ENCODE assay signal across 6 cellular contexts in genomic region chr5:139164897-139165296, GRCh38. TPM values are rescaled to one million over a fixed set of nuclear protein-coding genes. Genes with fewer than 3 reads are reported as not detected.
A peak's percentile ranks its signal among the peaks of the same experiment; 100 is the strongest.
DNase-seq lines count a peak whose midpoint lies in the region; ATAC-seq, FAIRE-seq and TF ChIP-seq lines count a peak whose summit lies in the region.
"Not testable (repeated sequence)": the region's sequence is repeated elsewhere in the genome, so short reads cannot be mapped to it uniquely, and the experiment has no call there.

No MANE protein-coding gene starts in this region.

- CTCF ChIA-PET in HEK293 (lab: Yijun Ruan, JAX); endothelial cell of umbilical vein (lab: Charles Lee): not testable (repeated sequence)
- CTCF ChIA-PET in WTC11 (lab: Charles Lee): interaction anchor here (1.2 kb wide), 1 partner anchor 29 kb away, joined by 3 read pairs; no protein-coding TSS in a partner anchor

- not testable (repeated sequence) for H3K27ac ChIP-seq in HEK293 (ENCODE audit: extremely low read depth, low read depth, low read length); endothelial cell of umbilical vein (ENCODE audit: insufficient read depth, low read depth, low read length)
- H3K27ac ChIP-seq in mesodermal cell (ENCODE audit: low read depth, low read length, severe bottlenecking): peak overlapping the region; percentile 66

- not testable (repeated sequence) for TF ChIP-seq POLR2A in endothelial cell of umbilical vein (IDR thresholded peaks at IDR 0.05; ENCODE audit: low read depth, low read length)

- H3K36me3 Mint-ChIP-seq in WTC11; nephron (ENCODE audit: low read depth); progenitor cell of endocrine pancreas (ENCODE audit: insufficient read depth): not testable (repeated sequence)

- not testable (repeated sequence) for H3K9me3 ChIP-seq in HEK293 (ENCODE audit: control insufficient read depth, insufficient read depth, low read depth, low read length); endothelial cell of umbilical vein (replicated peaks; ENCODE audit: control insufficient read depth, insufficient read depth, low read length); mesodermal cell (ENCODE audit: control insufficient read depth, low read length)

- peaks cover 21% of the 10 kb centered on the region for H3K4me1 ChIP-seq in HEK293 (ENCODE audit: control insufficient read depth, insufficient read depth, low read length)
- peaks cover 14% of the 10 kb centered on the region for H3K4me1 ChIP-seq in endothelial cell of umbilical vein (ENCODE audit: control insufficient read depth, extremely low read depth, insufficient read depth, low read length)
- peaks cover 31% of the 10 kb centered on the region for H3K4me1 ChIP-seq in mesodermal cell (ENCODE audit: control insufficient read depth, insufficient read depth, low read length, poor library complexity, severe bottlenecking)

- not testable (repeated sequence) for H3K27me3 ChIP-seq in endothelial cell of umbilical vein (ENCODE audit: control insufficient read depth in 2 of 2, insufficient read depth in 2 of 2, low read length in 2 of 2)

- H3K4me3 ChIP-seq in HEK293 (ENCODE audit: low read depth, low read length); endothelial cell of umbilical vein (replicated peaks in 1 of 3; ENCODE audit: insufficient read depth in 1 of 3, low read depth in 1 of 3, low read length in 3 of 3); mesodermal cell (ENCODE audit: extremely low read depth, insufficient read depth, low read length, poor library complexity, severe bottlenecking): not testable (repeated sequence)

- DNase-seq in WTC11 (ENCODE audit: low spot score); endothelial cell of umbilical vein (ENCODE audit: low read depth, low spot score); progenitor cell of endocrine pancreas (ENCODE audit: low spot score, unreplicated experiment): not testable (repeated sequence)

- not testable (repeated sequence) for H3K9ac ChIP-seq in endothelial cell of umbilical vein (replicated peaks; ENCODE audit: extremely low read depth, insufficient read depth, low read length)

- H3K9me1 ChIP-seq in endothelial cell of umbilical vein (replicated peaks; ENCODE audit: control insufficient read depth, extremely low read depth, insufficient read depth, low read length): not testable (repeated sequence)

- intact Hi-C loops in endothelial cell of umbilical vein (cut with micrococcal nuclease): not testable (repeated sequence)

- not testable (repeated sequence) for H3K27me3 Mint-ChIP-seq in WTC11 (ENCODE audit: low read depth); nephron (ENCODE audit: low read depth); progenitor cell of endocrine pancreas

- peak; percentile 72 for FAIRE-seq in endothelial cell of umbilical vein (lab: Jason Lieb, UNC)

- H3K4me1 Mint-ChIP-seq in WTC11 (peaks cover 24% of the 10 kb centered on the region), nephron (peaks cover 32% of the 10 kb centered on the region), progenitor cell of endocrine pancreas (ENCODE audit: low read depth) (peaks cover 36% of the 10 kb centered on the region)

- H3K79me2 ChIP-seq in endothelial cell of umbilical vein (ENCODE audit: control insufficient read depth, insufficient read depth, low read length): not testable (repeated sequence)

- not testable (repeated sequence) for H3K4me3 Mint-ChIP-seq in WTC11; nephron; progenitor cell of endocrine pancreas (ENCODE audit: low read depth)

- not testable (repeated sequence) for TF ChIP-seq CTCF in HEK293 (tag by site-specific recombination; IDR thresholded peaks at IDR 0.05); WTC11 (IDR thresholded peaks at IDR 0.05); endothelial cell of umbilical vein (IDR thresholded peaks at IDR 0.05; ENCODE audit: extremely low read depth in 1 of 2, insufficient read depth in 1 of 2, low read depth in 1 of 2, low read length in 2 of 2); nephron (IDR thresholded peaks at IDR 0.05; ENCODE audit: unreplicated experiment in 3 of 3); progenitor cell of endocrine pancreas (IDR thresholded peaks at IDR 0.05; ENCODE audit: unreplicated experiment)

- not testable (repeated sequence) for H2AFZ ChIP-seq in endothelial cell of umbilical vein (ENCODE audit: low read depth, low read length)

- not testable (repeated sequence) for H3K9me3 Mint-ChIP-seq in WTC11; nephron; progenitor cell of endocrine pancreas (ENCODE audit: low read depth)

- H3K27ac Mint-ChIP-seq in WTC11 (peak overlapping the region; percentile 71; the same call in 1 of the 2 replicates), nephron (peak overlapping the region; percentile 29 to 65 (median 38)), progenitor cell of endocrine pancreas (peak overlapping the region; percentile 40)

- H3K4me2 ChIP-seq in endothelial cell of umbilical vein (ENCODE audit: insufficient read depth, low read length): not testable (repeated sequence)

- POLR2A ChIA-PET in HEK293 (lab: Yijun Ruan, JAX): interaction anchor here (0.5 kb wide), 1 partner anchor 872 kb away, joined by 3 read pairs; no protein-coding TSS in a partner anchor
- POLR2A ChIA-PET in WTC11 (lab: Charles Lee); endothelial cell of umbilical vein (lab: Charles Lee): not testable (repeated sequence)

- BruUV-seq in endothelial cell of umbilical vein (replicated peaks; lab: Mats Ljungman, UMichigan): not testable (repeated sequence)

- dilution Hi-C loops in endothelial cell of umbilical vein (cut with MboI; ENCODE audit: extremely low pct_ligation_motif_present, low sequenced_read_pairs): not testable (repeated sequence)

- H3K36me3 ChIP-seq in HEK293 (ENCODE audit: control insufficient read depth in 2 of 2, insufficient read depth in 1 of 2, low read length in 2 of 2); endothelial cell of umbilical vein (ENCODE audit: control insufficient read depth in 2 of 2, extremely low read depth in 1 of 2, insufficient read depth in 2 of 2, low read length in 2 of 2); mesodermal cell (ENCODE audit: control insufficient read depth, insufficient read depth, low read length): not testable (repeated sequence)

- WGBS in mesodermal cell (ENCODE audit: insufficient coverage in 2 of 2), 2 experiments: 75 to 79% methylated on average over 2 of the region's 3 CpGs

- H4K20me1 ChIP-seq in endothelial cell of umbilical vein (replicated peaks; ENCODE audit: control insufficient read depth, extremely low read depth, insufficient read depth, low read length): not testable (repeated sequence)

- ATAC-seq in WTC11: not testable (repeated sequence)

TF ChIP-seq in HEK293, 187 proteins besides CTCF, POLR2A, EP300 and RAD21 (continues in another document):
- TF ChIP-seq TCF7L2 (IDR thresholded peaks at IDR 0.05; ENCODE audit: borderline replicate concordance, low read depth, low read length): peak; percentile 36; the same call in 1 of the 2 replicates

TF ChIP-seq in endothelial cell of umbilical vein, 7 proteins besides CTCF, POLR2A, EP300 and RAD21:
- peak; percentile 51 for TF ChIP-seq GATA2 (IDR thresholded peaks at IDR 0.05; ENCODE audit: insufficient read depth, insufficient read length, low read depth, low read length)

RNA-seq across cellular contexts. Expression of gene SIL1, which starts 33.3 kb away (rescaled TPM):
- total RNA-seq in WTC11 (2021) (10.7 to 14.0 TPM (median 10.7 TPM) in 3 replicates), endothelial cell of umbilical vein (35.4 and 47.6 TPM in 2 replicates), progenitor cell of endocrine pancreas (26.0 and 26.7 TPM in 2 replicates)
- 67.2 and 110 TPM in 2 replicates for polyA plus RNA-seq in endothelial cell of umbilical vein
- 44.2 and 57.5 TPM in 2 replicates for polyA plus RNA-seq in endothelial cell of umbilical vein (2011; cell fraction: cytosol; rRNA removed)
- 21.5 and 22.9 TPM in 2 replicates for polyA plus RNA-seq in endothelial cell of umbilical vein (2011; cell fraction: nucleus; rRNA removed)
- 43.9 and 50.4 TPM in 2 replicates for polyA plus RNA-seq in endothelial cell of umbilical vein (2012)
- 29.5 and 34.0 TPM in 2 replicates for polyA minus RNA-seq in endothelial cell of umbilical vein
- polyA minus RNA-seq in endothelial cell of umbilical vein (2011; cell fraction: cytosol; rRNA and poly(A)+ RNA removed): 17.8 TPM
- polyA minus RNA-seq in endothelial cell of umbilical vein (2011; cell fraction: nucleus; rRNA and poly(A)+ RNA removed): 11.9 and 13.7 TPM in 2 replicates
- polyA plus RNA-seq in mesodermal cell (2013, experiment 1 of 2): 20.0 TPM
- 18.1 TPM for polyA plus RNA-seq in mesodermal cell (2013, experiment 2 of 2)
